9 cellular contexts compared by ENCODE assay signal in the genomic region with DNA sequence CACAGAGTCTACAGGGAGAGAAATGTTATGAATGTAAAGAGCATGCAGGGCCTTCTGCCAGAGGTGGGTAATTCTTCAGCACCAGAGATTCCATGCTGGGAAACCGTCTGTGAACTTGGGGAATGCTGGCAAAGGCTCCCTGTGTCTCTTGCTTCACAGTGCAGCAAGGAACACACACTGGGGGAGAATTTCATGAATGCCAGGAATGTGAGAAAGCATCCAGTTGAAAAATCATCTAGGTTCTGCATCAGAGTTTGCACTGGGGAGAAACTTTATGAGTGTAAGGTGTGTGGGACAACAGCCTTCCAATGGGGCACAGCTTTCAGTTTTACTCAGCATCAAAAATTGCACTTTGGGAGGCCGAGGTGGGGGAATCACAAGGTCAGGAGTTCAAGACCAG.
DNase-seq lines count a peak whose midpoint lies in the region; ATAC-seq and TF ChIP-seq lines count a peak whose summit lies in the region.
"Had no signal": no experiment of that assay in that cellular context is flagged by ENCODE, and none has a peak within 500 bp of the region (broad histone marks: within the 10 kb centered on the region; RNA-seq: fewer than 3 reads in every experiment).

No MANE protein-coding gene starts in this region.

- H3K27me3 ChIP-seq in upper lobe of left lung (no peaks in the 10 kb centered on the region), Peyer's patch (no peaks in the 10 kb centered on the region)

- WGBS in upper lobe of left lung, 2 donors = 52 to 64% methylated on average over 2 of the region's 2 CpGs

- TF ChIP-seq POLR2A in upper lobe of left lung (IDR thresholded peaks at IDR 0.05) = no peak
- TF ChIP-seq POLR2A in Peyer's patch (IDR thresholded peaks at IDR 0.05) = no peak

- H3K36me3 ChIP-seq in upper lobe of left lung (no peaks in the 10 kb centered on the region), Peyer's patch (no peaks in the 10 kb centered on the region)

- in situ Hi-C loops in astrocyte of the cerebellum (cut with HindIII; ENCODE audit: low sequenced_read_pairs) = no loop called here

- H3K4me1 ChIP-seq in upper lobe of left lung = no peaks in the 10 kb centered on the region
- H3K4me1 ChIP-seq in Peyer's patch = peaks cover 0 to 6% (median 0%) of the 10 kb centered on the region in 4 donors

- H3K4me3 ChIP-seq in astrocyte of the cerebellum (ENCODE audit: low read depth, low read length) = no peak overlapping the region
- H3K4me3 ChIP-seq in upper lobe of left lung = no peak overlapping the region
- H3K4me3 ChIP-seq in Peyer's patch = no peak overlapping the region

- TF ChIP-seq CTCF in astrocyte of the cerebellum (IDR thresholded peaks at IDR 0.05; ENCODE audit: low read depth, low read length, missing control alignments) (no peak), upper lobe of left lung (IDR thresholded peaks at IDR 0.05) (no peak), Peyer's patch (IDR thresholded peaks at IDR 0.05) (no peak)

- H3K27ac ChIP-seq in upper lobe of left lung (no peak overlapping the region), Peyer's patch (no peak overlapping the region)

- DNase-seq in HS-27A (ENCODE audit: low read depth) (peak; percentile 96), astrocyte of the cerebellum (ENCODE audit: low read depth) (peak; percentile 99), iPS-NIHi7 (ENCODE audit: extremely low spot score) (peak; percentile 71), upper lobe of left lung (no peak), Peyer's patch (no peak), putamen (ENCODE audit: low spot score) (no peak), occipital lobe (lab: John Stamatoyannopoulos, UW) (no peak)
- DNase-seq: NCI-H510A treated with DMSO at 0.1 percent for 48 hours, substantia nigra had no signal

- TF ChIP-seq EP300 in upper lobe of left lung (IDR thresholded peaks at IDR 0.05) = peak in 1 of 4 donors; percentile 34

- H3K9me3 ChIP-seq in upper lobe of left lung (no peaks in the 10 kb centered on the region), Peyer's patch (no peaks in the 10 kb centered on the region)

- peak; percentile 48 to 75 for ATAC-seq in upper lobe of left lung (ENCODE audit: low FRiP score in 2 of 2)

Comparison
In these comparisons a context has a peak if more than half of its experiments do, and no peak if none do; other contexts are left out.
1. DNase-seq: peak in HS-27A (single experiment), astrocyte of the cerebellum (single experiment) and iPS-NIHi7 (single experiment); none in upper lobe of left lung (0 of 2), Peyer's patch (0 of 3), putamen (single experiment) and occipital lobe (single experiment).